Comparison of ENCODE assay signal across 8 cellular contexts in genomic region chr15:77420610-77421369, GRCh38. TPM values are rescaled to one million over a fixed set of nuclear protein-coding genes. Genes with fewer than 3 reads are reported as not detected.
A peak's percentile ranks its signal among the peaks of the same experiment; 100 is the strongest.
DNase-seq lines count a peak whose midpoint lies in the region; TF ChIP-seq lines count a peak whose summit lies in the region.

TSS of gene HMG20A (plus strand) at chr15:77420888. CDS start at chr15:77458408, 37,520 bp downstream.

- H3K4me3 ChIP-seq in NB4 (ENCODE audit: low read depth, low read length) (peak within 1 kb of the TSS; percentile 91), SU-DHL-6 (ENCODE audit: insufficient read depth, low read length, poor library complexity, severe bottlenecking) (peak within 1 kb of the TSS; percentile 89), cardiac muscle cell (peak within 1 kb of the TSS; percentile 98), trophoblast cell (ENCODE audit: low read depth, low read length) (peak within 1 kb of the TSS; percentile 86)

- TF ChIP-seq CTCF in HFFc6 (IDR thresholded peaks at IDR 0.05): no peak
- no peak for TF ChIP-seq CTCF in NB4 (IDR thresholded peaks at IDR 0.05; ENCODE audit: low read depth, low read length)
- no peak for TF ChIP-seq CTCF in SU-DHL-6 (IDR thresholded peaks at IDR 0.05; ENCODE audit: insufficient read depth, low read length, poor library complexity, severe bottlenecking)
- no peak for TF ChIP-seq CTCF in cardiac muscle cell (IDR thresholded peaks at IDR 0.05; ENCODE audit: low read depth, low read length)
- no peak for TF ChIP-seq CTCF in type B pancreatic cell (conservative IDR thresholded peaks at IDR 0.05)

- H3K18ac ChIP-seq in trophoblast cell (ENCODE audit: low read length): peak within 1 kb of the TSS; percentile 99

- peak within 1 kb of the TSS; percentile 99 for H3K14ac ChIP-seq in trophoblast cell (ENCODE audit: low read length)

- no peak within 1 kb of the TSS for H3K23ac ChIP-seq in trophoblast cell (ENCODE audit: low read length)

- H3K27me3 Mint-ChIP-seq in HFFc6 (ENCODE audit: insufficient read depth) (no peaks in the 10 kb centered on the region; the same call in 1 of the 2 replicates), type B pancreatic cell (no peaks in the 10 kb centered on the region)

- H3K79me2 ChIP-seq in SU-DHL-6 (ENCODE audit: insufficient read depth, low read length) (peaks cover 55% of the 10 kb centered on the region), trophoblast cell (ENCODE audit: control insufficient read depth, insufficient read depth, low read length, poor library complexity) (peaks cover 19% of the 10 kb centered on the region)

- peaks cover 31% of the 10 kb centered on the region for H3K4me1 ChIP-seq in cardiac muscle cell (ENCODE audit: low read depth)
- H3K4me1 ChIP-seq in trophoblast cell (ENCODE audit: control insufficient read depth in 1 of 2, insufficient read depth in 2 of 2, low read length in 2 of 2): peaks cover 4% of the 10 kb centered on the region in 2 experiments

- no peaks in the 10 kb centered on the region; the same call in 1 of the 2 replicates for H3K36me3 ChIP-seq in SU-DHL-6 (ENCODE audit: low read length)
- H3K36me3 ChIP-seq in cardiac muscle cell: no peaks in the 10 kb centered on the region
- H3K36me3 ChIP-seq in trophoblast cell (ENCODE audit: control insufficient read depth in 1 of 2, insufficient read depth in 2 of 2, low read length in 2 of 2): no peaks in the 10 kb centered on the region

- H2BK12ac ChIP-seq in trophoblast cell (ENCODE audit: low read length): peak within 1 kb of the TSS; percentile 98

- H3K4ac ChIP-seq in trophoblast cell (ENCODE audit: low read depth, low read length): peak within 1 kb of the TSS; percentile 99

- H3K27me3 ChIP-seq in SU-DHL-6 (ENCODE audit: low read length): no peaks in the 10 kb centered on the region
- H3K27me3 ChIP-seq in cardiac muscle cell: no peaks in the 10 kb centered on the region
- no peaks in the 10 kb centered on the region for H3K27me3 ChIP-seq in trophoblast cell (ENCODE audit: insufficient read depth, low read length)

- H3K27ac ChIP-seq in SU-DHL-6 (ENCODE audit: low read depth, low read length) (peak within 1 kb of the TSS; percentile 86), cardiac muscle cell (peak within 1 kb of the TSS; percentile 98), trophoblast cell (ENCODE audit: low read depth, low read length) (peak within 1 kb of the TSS; percentile 81)

- H3K4me2 ChIP-seq in SU-DHL-6 (ENCODE audit: low read depth, low read length, poor library complexity, severe bottlenecking): peak within 1 kb of the TSS; percentile 90
- peak within 1 kb of the TSS; percentile 97 for H3K4me2 ChIP-seq in trophoblast cell (ENCODE audit: low read length)

- H2AFZ ChIP-seq in SU-DHL-6 (ENCODE audit: low read depth, low read length, severe bottlenecking): peak within 1 kb of the TSS; percentile 83
- H2AFZ ChIP-seq in trophoblast cell (ENCODE audit: insufficient read depth, low read length, poor library complexity): peak within 1 kb of the TSS; percentile 100

- no CpG with 5 or more reads among the region's 25 CpGs for WGBS in trophoblast cell (ENCODE audit: extremely low coverage, insufficient coverage, insufficient read length)

- H4K12ac ChIP-seq in trophoblast cell (ENCODE audit: low read depth, low read length): peak within 1 kb of the TSS; percentile 100

- peaks cover 7% of the 10 kb centered on the region; the same call in 1 of the 2 replicates for H4K20me1 ChIP-seq in SU-DHL-6 (ENCODE audit: low read depth, low read length)

- peaks cover 7% of the 10 kb centered on the region for H3K36me3 Mint-ChIP-seq in HFFc6 (ENCODE audit: low read depth)
- H3K36me3 Mint-ChIP-seq in type B pancreatic cell: no peaks in the 10 kb centered on the region

- H3K27ac Mint-ChIP-seq in HFFc6 (peak within 1 kb of the TSS; percentile 99), type B pancreatic cell (peak within 1 kb of the TSS; percentile 97)

- no peaks in the 10 kb centered on the region for H3K9me3 Mint-ChIP-seq in HFFc6
- H3K9me3 Mint-ChIP-seq in type B pancreatic cell: no peaks in the 10 kb centered on the region

- H3K9me2 ChIP-seq in SU-DHL-6 (replicated peaks; ENCODE audit: insufficient read depth, low read length): no peaks in the 10 kb centered on the region

- H3K4me1 Mint-ChIP-seq in HFFc6 (ENCODE audit: low read depth) (peaks cover 36% of the 10 kb centered on the region), type B pancreatic cell (ENCODE audit: unreplicated experiment) (peaks cover 34% of the 10 kb centered on the region)

- H3K9ac ChIP-seq in SU-DHL-6 (ENCODE audit: low read length) (peak within 1 kb of the TSS; percentile 81), trophoblast cell (ENCODE audit: low read length) (peak within 1 kb of the TSS; percentile 88)

- H3K4me3 Mint-ChIP-seq in HFFc6: peak within 1 kb of the TSS; percentile 96
- peak within 1 kb of the TSS; percentile 99 for H3K4me3 Mint-ChIP-seq in type B pancreatic cell

- H4K91ac ChIP-seq in trophoblast cell (ENCODE audit: low read depth, low read length): peak within 1 kb of the TSS; percentile 93

- TF ChIP-seq POLR2A in NB4 (IDR thresholded peaks at IDR 0.05; ENCODE audit: extremely low read depth, insufficient read length): peak; percentile 55

- H2AK5ac ChIP-seq in trophoblast cell (ENCODE audit: low read length): peak within 1 kb of the TSS; percentile 95

- DNase-seq in GM04503 (ENCODE audit: low read depth): peak; percentile 74
- peak; percentile 66 for DNase-seq in HFFc6
- peak; percentile 87 for DNase-seq in NB4 (ENCODE audit: low read depth)
- peak; percentile 3 for DNase-seq in activated naive CD8-positive, alpha-beta T cell treated with anti-CD3 and anti-CD28 coated beads, Interleukin-2, amount 50 U/mL, for 16 hours (ENCODE audit: low read depth, low spot score)
- peak; percentile 79 to 91 for DNase-seq in cardiac muscle cell (ENCODE audit: low read depth in 1 of 2, low spot score in 1 of 2)
- peak in 1 of 2 donors; percentile 84 for DNase-seq in trophoblast cell
- DNase-seq in type B pancreatic cell (ENCODE audit: extremely low spot score, unreplicated experiment): peak; percentile 73

- peak within 1 kb of the TSS; percentile 96 for H2BK120ac ChIP-seq in trophoblast cell (ENCODE audit: insufficient read depth, low read length, poor library complexity)

- H3F3A ChIP-seq in SU-DHL-6 (ENCODE audit: insufficient read depth): peaks cover 14% of the 10 kb centered on the region

- H2BK5ac ChIP-seq in trophoblast cell (ENCODE audit: low read depth, low read length, poor library complexity): peak within 1 kb of the TSS; percentile 99

- H4K8ac ChIP-seq in trophoblast cell (ENCODE audit: low read depth, low read length): peak within 1 kb of the TSS; percentile 97

- no peaks in the 10 kb centered on the region for H3K9me3 ChIP-seq in SU-DHL-6 (ENCODE audit: insufficient read depth, low read length)
- H3K9me3 ChIP-seq in cardiac muscle cell (ENCODE audit: low read depth): no peaks in the 10 kb centered on the region
- H3K9me3 ChIP-seq in trophoblast cell (ENCODE audit: insufficient read depth, low read depth, low read length): no peaks in the 10 kb centered on the region

- H3K79me1 ChIP-seq in trophoblast cell (ENCODE audit: low read length): peaks cover 19% of the 10 kb centered on the region

RNA-seq across cellular contexts. Expression of gene HMG20A, which starts in this region (rescaled TPM):
- 10 to 100 TPM; 26.6 to 30.5 (median 28.3) TPM for total RNA-seq in HFFc6 (2021; fragmentation: NEBNext Ultra II Directional; extraction: Animal tissue kit (Norgen Biotek cat#: 25700))
- 45.6 and 59.3 TPM in 2 replicates for total RNA-seq in cardiac muscle cell
- polyA plus RNA-seq in cardiac muscle cell: 40.0 and 47.5 TPM in 2 replicates
- polyA plus RNA-seq in trophoblast cell (2013): 32.7 and 35.4 TPM in 2 replicates
- total RNA-seq in type B pancreatic cell (ENCODE audit: low replicate concordance): 38.9 and 48.7 TPM in 2 replicates
